ENCODE assay signal across 17 cellular contexts in genomic region chr7:150519310-150519709, GRCh38. TPM values are rescaled to one million over a fixed set of nuclear protein-coding genes. Genes with fewer than 3 reads are reported as not detected.
DNase-seq lines count a peak whose midpoint lies in the region; ATAC-seq, FAIRE-seq and TF ChIP-seq lines count a peak whose summit lies in the region.
"Had no signal": no experiment of that assay in that cellular context is flagged by ENCODE, and none has a peak within 500 bp of the region (broad histone marks: within the 10 kb centered on the region; RNA-seq: fewer than 3 reads in every experiment).

No MANE protein-coding gene starts in this region.

- H3K36me3 ChIP-seq in CD4-positive, alpha-beta memory T cell (ENCODE audit: insufficient read depth, low read length) = peaks cover 20% of the 10 kb centered on the region
- no peaks in the 10 kb centered on the region for H3K36me3 ChIP-seq in K562 (ENCODE audit: control insufficient read depth, insufficient read depth, low read length)

- peaks cover 29% of the 10 kb centered on the region for H3K4me1 Mint-ChIP-seq in T-helper 2 cell treated with Interferon-gamma antibody and Interleukin-4, amounts not matched to agents 5 μg/mL and 100 μg/mL, for 36 hours (ENCODE audit: low read depth)
- H3K4me1 Mint-ChIP-seq in CD4-positive, alpha-beta memory T cell = peaks cover 16 to 48% (median 26%) of the 10 kb centered on the region in 4 donors
- H3K4me1 Mint-ChIP-seq in natural killer cell treated with Interleukin-12 subunit alpha and Interleukin-12 subunit beta and Interleukin-15 and Interleukin-18, amount 100 ng/mL, for 72 hours (ENCODE audit: low read depth in 2 of 2) = peaks cover 30 to 43% of the 10 kb centered on the region in 2 donors

- H3K4me2 ChIP-seq in K562 (ENCODE audit: insufficient read depth, low read length) = no peak overlapping the region

- TF ChIP-seq RAD21 in K562 (CRISPR knock-in tag; conservative IDR thresholded peaks at IDR 0.05 in 1 of 2, IDR thresholded peaks at IDR 0.05 in 1 of 2) = no peak

- no peak for TF ChIP-seq EP300 in K562 (IDR thresholded peaks at IDR 0.05; ENCODE audit: low read length)

- H3K27me3 ChIP-seq in CD4-positive, alpha-beta memory T cell (ENCODE audit: insufficient read depth, low read length) = no peaks in the 10 kb centered on the region
- peaks cover 14 to 15% of the 10 kb centered on the region in 2 experiments; a peak in 4 of 5 replicates for H3K27me3 ChIP-seq in K562 (ENCODE audit: control insufficient read depth in 2 of 2, insufficient read depth in 2 of 2, low read length in 2 of 2)

- no peak for DNase-seq in T-helper 2 cell treated with Interferon-gamma antibody and Interleukin-4, amounts not matched to agents 5 μg/mL and 100 μg/mL, for 36 hours (ENCODE audit: low spot score)
- no peak for DNase-seq in T-helper 2 cell
- DNase-seq in CD4-positive, alpha-beta memory T cell = no peak
- no peak for DNase-seq in K562 (ENCODE audit: extremely low read depth in 1 of 4, low spot score in 3 of 4)
- no peak for DNase-seq in natural killer cell treated with Interleukin-12 subunit alpha and Interleukin-12 subunit beta and Interleukin-15 and Interleukin-18, amount 100 ng/mL, for 72 hours (ENCODE audit: low spot score)
- DNase-seq in NCI-H82 treated with DMSO at 0.1 percent for 48 hours (lab: John Stamatoyannopoulos, UW; ENCODE audit: unreplicated experiment) = no peak
- no peak for DNase-seq in NCI-H2081 (lab: John Stamatoyannopoulos, UW)
- DNase-seq in stimulated activated CD4-positive, alpha-beta T cell treated with anti-CD3 and anti-CD28 coated beads, Interleukin-2, amount 100 ng/mL, for 24 hours = no peak
- DNase-seq: 8988T; central memory CD4-positive, alpha-beta T cell; foreskin melanocyte; mesendoderm; NCI-H774; nucleus accumbens; small intestine had no signal

- intact Hi-C loops in CD4-positive, alpha-beta memory T cell (cut with micrococcal nuclease) = loop anchor here (5.0 kb wide), 2 partner anchors 168 to 223 kb away; partner anchors contain the start of gene GIMAP2
- intact Hi-C loops in K562 (cut with micrococcal nuclease) = no loop called here

- peak overlapping the region; percentile 61 to 74 for H3K4me3 ChIP-seq in CD4-positive, alpha-beta memory T cell (ENCODE audit: low read length in 2 of 2)
- no peak overlapping the region for H3K4me3 ChIP-seq in K562

- no peaks in the 10 kb centered on the region for H4K20me1 ChIP-seq in K562 (replicated peaks; ENCODE audit: control insufficient read depth, insufficient read depth, low read length)

- H3K9me3 ChIP-seq in CD4-positive, alpha-beta memory T cell (ENCODE audit: control insufficient read depth in 1 of 2, low read length in 2 of 2) = no peaks in the 10 kb centered on the region
- H3K9me3 ChIP-seq in K562 (replicated peaks; ENCODE audit: control insufficient read depth, insufficient read depth, low read depth, low read length) = no peaks in the 10 kb centered on the region

- no peak for TF ChIP-seq POLR2A in K562 (conservative IDR thresholded peaks at IDR 0.05)

- H3K4me3 Mint-ChIP-seq in T-helper 2 cell treated with Interferon-gamma antibody and Interleukin-4, amounts not matched to agents 5 μg/mL and 100 μg/mL, for 36 hours = peak overlapping the region; percentile 98
- peak overlapping the region; percentile 97 to 100 (median 99) for H3K4me3 Mint-ChIP-seq in CD4-positive, alpha-beta memory T cell
- H3K4me3 Mint-ChIP-seq in natural killer cell treated with Interleukin-12 subunit alpha and Interleukin-12 subunit beta and Interleukin-15 and Interleukin-18, amount 100 ng/mL, for 72 hours = peak overlapping the region; percentile 98

- no peak for ATAC-seq in K562
- no peak for ATAC-seq in natural killer cell treated with Interleukin-12 subunit alpha and Interleukin-12 subunit beta and Interleukin-15 and Interleukin-18, amount 100 ng/mL, for 72 hours

- TF ChIP-seq CTCF in K562 (IDR thresholded peaks at IDR 0.05 in 2 of 3, conservative IDR thresholded peaks at IDR 0.05 in 1 of 3; ENCODE audit: insufficient read depth in 2 of 3, low read depth in 1 of 3, low read length in 3 of 3) = no peak

- BruUV-seq in K562 (replicated peaks; lab: Mats Ljungman, UMichigan) = no TSS peak

- no peaks in the 10 kb centered on the region for H3K79me2 ChIP-seq in K562 (ENCODE audit: control insufficient read depth, insufficient read depth, low read length)

- FAIRE-seq in K562 (lab: Jason Lieb, UNC) = no peak
- FAIRE-seq: small intestine had no signal

- H3K9me3 Mint-ChIP-seq in T-helper 2 cell treated with Interferon-gamma antibody and Interleukin-4, amounts not matched to agents 5 μg/mL and 100 μg/mL, for 36 hours = no peaks in the 10 kb centered on the region
- H3K9me3 Mint-ChIP-seq in CD4-positive, alpha-beta memory T cell = peaks cover 0 to 34% (median 26%) of the 10 kb centered on the region in 8 donors
- H3K9me3 Mint-ChIP-seq in natural killer cell treated with Interleukin-12 subunit alpha and Interleukin-12 subunit beta and Interleukin-15 and Interleukin-18, amount 100 ng/mL, for 72 hours = peaks cover 4% of the 10 kb centered on the region

- peak overlapping the region; percentile 62 for H3K27ac ChIP-seq in CD4-positive, alpha-beta memory T cell (ENCODE audit: low read depth, low read length)
- H3K27ac ChIP-seq in K562 (ENCODE audit: extremely low read depth, low read depth, low read length) = no peak overlapping the region
- H3K27ac ChIP-seq: C4-2B had no signal

- H3K36me3 Mint-ChIP-seq in T-helper 2 cell treated with Interferon-gamma antibody and Interleukin-4, amounts not matched to agents 5 μg/mL and 100 μg/mL, for 36 hours (ENCODE audit: low read depth) = peaks cover 75% of the 10 kb centered on the region
- peaks cover 75 to 85% of the 10 kb centered on the region in 2 donors for H3K36me3 Mint-ChIP-seq in CD4-positive, alpha-beta memory T cell
- H3K36me3 Mint-ChIP-seq in natural killer cell treated with Interleukin-12 subunit alpha and Interleukin-12 subunit beta and Interleukin-15 and Interleukin-18, amount 100 ng/mL, for 72 hours = peaks cover 42% of the 10 kb centered on the region

- CTCF ChIA-PET in CD4-positive, alpha-beta memory T cell (lab: Charles Lee; ENCODE audit: partially characterized antibody) = interaction anchor here (1.3 to 2.8 kb wide), 7 partner anchors 49 to 237 kb away, joined by 3 to 15 read pairs (median 7); partner anchors contain the start of genes GIMAP4 and GIMAP8
- CTCF ChIA-PET in K562 (lab: Yijun Ruan, JAX; ENCODE audit: low intra/inter-chr PET ratio) = no interaction called here

- H3K9me1 ChIP-seq in K562 (ENCODE audit: control insufficient read depth, insufficient read depth, low read length) = no peaks in the 10 kb centered on the region

- POLR2A ChIA-PET in CD4-positive, alpha-beta memory T cell (lab: Charles Lee; ENCODE audit: partially characterized antibody) = interaction anchor here (1.0 to 33.6 kb wide), 26 partner anchors 11 to 236 kb away, joined by 3 to 1033 read pairs (median 12); partner anchors contain the start of genes GIMAP1, GIMAP2, GIMAP4 and GIMAP5
- POLR2A ChIA-PET in K562 (lab: Yijun Ruan, JAX) = interaction anchor here (0.6 to 1.1 kb wide), 2 partner anchors 39 to 69 kb away, joined by 4 to 5 read pairs; partner anchors contain the start of gene GIMAP8

- no peak overlapping the region for H2AFZ ChIP-seq in K562 (ENCODE audit: low read depth, low read length)

- H3K4me1 ChIP-seq in CD4-positive, alpha-beta memory T cell (ENCODE audit: insufficient read depth, low read length) = peaks cover 13% of the 10 kb centered on the region
- no peaks in the 10 kb centered on the region for H3K4me1 ChIP-seq in K562 (replicated peaks in 1 of 2; ENCODE audit: control insufficient read depth in 2 of 2, insufficient read depth in 2 of 2, low read length in 2 of 2)

- no peak overlapping the region for H3K27ac Mint-ChIP-seq in T-helper 2 cell treated with Interferon-gamma antibody and Interleukin-4, amounts not matched to agents 5 μg/mL and 100 μg/mL, for 36 hours
- H3K27ac Mint-ChIP-seq in CD4-positive, alpha-beta memory T cell = peak overlapping the region in 6 of 7 donors; percentile 81 to 97 (median 92)
- H3K27ac Mint-ChIP-seq in natural killer cell treated with Interleukin-12 subunit alpha and Interleukin-12 subunit beta and Interleukin-15 and Interleukin-18, amount 100 ng/mL, for 72 hours = peak overlapping the region; percentile 91 to 93

- 1% methylated on average over 2 of the region's 2 CpGs for WGBS in K562 (ENCODE audit: insufficient coverage, low coverage, missing lambda C conversion rate)

- in situ Hi-C loops in K562 (cut with MboI) = no loop called here

- H3K9ac ChIP-seq in K562 (ENCODE audit: insufficient read depth in 1 of 2, low read depth in 2 of 2, low read length in 2 of 2) = no peak overlapping the region

- H3K27me3 Mint-ChIP-seq in T-helper 2 cell treated with Interferon-gamma antibody and Interleukin-4, amounts not matched to agents 5 μg/mL and 100 μg/mL, for 36 hours (ENCODE audit: low read depth) = no peaks in the 10 kb centered on the region
- H3K27me3 Mint-ChIP-seq in CD4-positive, alpha-beta memory T cell = no peaks in the 10 kb centered on the region
- H3K27me3 Mint-ChIP-seq in natural killer cell treated with Interleukin-12 subunit alpha and Interleukin-12 subunit beta and Interleukin-15 and Interleukin-18, amount 100 ng/mL, for 72 hours = no peaks in the 10 kb centered on the region

RNA-seq across cellular contexts. Expression of gene GIMAP7, which starts 4.6 kb away (rescaled TPM):
- total RNA-seq in CD4-positive, alpha-beta memory T cell = 100 to 1,000 TPM; 464 to 476 TPM
- polyA plus RNA-seq in CD4-positive, alpha-beta memory T cell = 1,000 to 10,000 TPM in 1 of 2 donors, 100 to 1,000 TPM in 1; 557 to 1,096 TPM
- total RNA-seq in K562 (2011; cell fraction: chromatin; rRNA removed; ENCODE audit: low replicate concordance) = not detected in 2 replicates
- total RNA-seq in K562 (2011; cell fraction: nucleolus; rRNA removed) = not detected in 2 replicates
- not detected in 2 replicates for total RNA-seq in K562 (2011; cell fraction: nucleoplasm; rRNA removed)
- total RNA-seq in K562 (2014; rRNA removed) (not detected in 2 replicates), K562 (2014; rRNA removed; fragmentation: Illumina TruSeq; extraction: Trizol) (not detected in 2 replicates), K562 (2015; rRNA removed; fragmentation: Illumina TruSeq; extraction: Trizol) (not detected in 2 replicates), K562 (2021) (0.25 and 0.42 TPM in 2 replicates)
- polyA plus RNA-seq in K562 (2011; rRNA removed) (not detected in 2 replicates), K562 (2014; fragmentation: Illumina TruSeq; extraction: Trizol) (not detected in 2 replicates), K562 (2014; fragmentation: Nextera tagmentation; extraction: Ambion mirVana) (not detected), K562 (2014; rRNA removed) (not detected in 2 replicates)
- not detected in 2 replicates for polyA plus RNA-seq in K562 (2011; cell fraction: cytosol; rRNA removed)
- polyA plus RNA-seq in K562 (2011; cell fraction: nucleus; rRNA removed) = not detected in 2 replicates
- polyA plus RNA-seq in K562 (2012) = not detected in 2 replicates
- not detected in 2 replicates for polyA minus RNA-seq in K562 (2011; rRNA and poly(A)+ RNA removed)
- not detected in 2 replicates for polyA minus RNA-seq in K562 (2011; cell fraction: cytosol; rRNA and poly(A)+ RNA removed)
- polyA minus RNA-seq in K562 (2011; cell fraction: nucleus; rRNA and poly(A)+ RNA removed) = not detected in 2 replicates
- 10 to 100 TPM; 50.5 to 60.4 TPM for total RNA-seq in natural killer cell treated with Interleukin-12 subunit alpha and Interleukin-12 subunit beta and Interleukin-15 and Interleukin-18, amount 100 ng/mL, for 72 hours
- total RNA-seq: H4 had no signal

RNA-seq across cellular contexts. Expression of gene GIMAP4, which starts 47.9 kb away (rescaled TPM):
- 100 to 1,000 TPM; 418 to 448 TPM for total RNA-seq in CD4-positive, alpha-beta memory T cell
- 100 to 1,000 TPM; 449 to 613 TPM for polyA plus RNA-seq in CD4-positive, alpha-beta memory T cell
- not detected in 2 replicates for total RNA-seq in K562 (2011; cell fraction: chromatin; rRNA removed; ENCODE audit: low replicate concordance)
- total RNA-seq in K562 (2011; cell fraction: nucleolus; rRNA removed) = not detected in 2 replicates
- total RNA-seq in K562 (2011; cell fraction: nucleoplasm; rRNA removed) = not detected in 2 replicates
- total RNA-seq in K562 (2014; rRNA removed) (not detected in 2 replicates), K562 (2014; rRNA removed; fragmentation: Illumina TruSeq; extraction: Trizol) (not detected in 2 replicates), K562 (2015; rRNA removed; fragmentation: Illumina TruSeq; extraction: Trizol) (not detected in 2 replicates), K562 (2021) (0.16 and 0.42 TPM in 2 replicates)
- polyA plus RNA-seq in K562 (2011; rRNA removed) (not detected in 2 replicates), K562 (2014; fragmentation: Illumina TruSeq; extraction: Trizol) (not detected in 2 replicates), K562 (2014; fragmentation: Nextera tagmentation; extraction: Ambion mirVana) (not detected), K562 (2014; rRNA removed) (not detected in 2 replicates)
- polyA plus RNA-seq in K562 (2011; cell fraction: cytosol; rRNA removed) = not detected in 2 replicates
- not detected in 2 replicates for polyA plus RNA-seq in K562 (2011; cell fraction: nucleus; rRNA removed)
- polyA plus RNA-seq in K562 (2012) = not detected in 2 replicates
- polyA minus RNA-seq in K562 (2011; rRNA and poly(A)+ RNA removed) = not detected in 2 replicates
- not detected in 2 replicates for polyA minus RNA-seq in K562 (2011; cell fraction: cytosol; rRNA and poly(A)+ RNA removed)
- not detected in 2 replicates for polyA minus RNA-seq in K562 (2011; cell fraction: nucleus; rRNA and poly(A)+ RNA removed)
- 100 to 1,000 TPM in 1 of 2 donors, 10 to 100 TPM in 1; 83.6 to 245 TPM for total RNA-seq in natural killer cell treated with Interleukin-12 subunit alpha and Interleukin-12 subunit beta and Interleukin-15 and Interleukin-18, amount 100 ng/mL, for 72 hours

Comparison
In these comparisons a context has a peak if more than half of its experiments do, and no peak if none do; other contexts are left out.
1. RNA of gene GIMAP7, which starts 4.6 kb away (total RNA-seq): 464 to 476 TPM in CD4-positive, alpha-beta memory T cell and 50.5 to 60.4 TPM in natural killer cell treated with Interleukin-12 subunit alpha and Interleukin-12 subunit beta and Interleukin-15 and Interleukin-18, amount 100 ng/mL, for 72 hours; 0.25 to 0.42 TPM in K562; every median in the first group is over 10 times any median in the second.
2. RNA of gene GIMAP4, which starts 47.9 kb away (total RNA-seq): 418 to 448 TPM in CD4-positive, alpha-beta memory T cell and 83.6 to 245 TPM in natural killer cell treated with Interleukin-12 subunit alpha and Interleukin-12 subunit beta and Interleukin-15 and Interleukin-18, amount 100 ng/mL, for 72 hours; 0.16 to 0.42 TPM in K562; every median in the first group is over 10 times any median in the second.
3. Peak in every context shown above with its lines, with median percentiles within 50 percentile points of each other: H3K4me3 Mint-ChIP-seq.